ENCODE assay signal across 10 cellular contexts in genomic region chr6:159595173-159595572, GRCh38.
DNase-seq lines count a peak whose midpoint lies in the region; ATAC-seq and TF ChIP-seq lines count a peak whose summit lies in the region.
"Had no signal": no experiment of that assay in that cellular context is flagged by ENCODE, and none has a peak within 500 bp of the region (broad histone marks: within the 10 kb centered on the region; RNA-seq: fewer than 3 reads in every experiment).

No MANE protein-coding gene starts in this region.

- H3K27me3 Mint-ChIP-seq in CD14-positive monocyte (ENCODE audit: low read depth in 3 of 3): peaks cover 0 to 4% (median 4%) of the 10 kb centered on the region in 3 donors
- H3K27me3 Mint-ChIP-seq in stimulated activated naive B cell treated with anti-CD40 and anti-IgM and Interleukin-4, amounts not matched to agents 10 μg/mL and 1 μg/mL and 100 μg/mL, for 72 hours: no peaks in the 10 kb centered on the region

- H3K27ac ChIP-seq in muscle layer of duodenum (ENCODE audit: low read length): peak overlapping the region; percentile 56
- H3K27ac ChIP-seq: neutrophil had no signal

- H3K27ac Mint-ChIP-seq in CD14-positive monocyte: no peak overlapping the region
- no peak overlapping the region for H3K27ac Mint-ChIP-seq in stimulated activated naive B cell treated with anti-CD40 and anti-IgM and Interleukin-4, amounts not matched to agents 10 μg/mL and 1 μg/mL and 100 μg/mL, for 72 hours

- H3K4me3 ChIP-seq in cardiac fibroblast (replicated peaks in 1 of 2; ENCODE audit: low read depth in 2 of 2, low read length in 2 of 2): no peak overlapping the region
- no peak overlapping the region for H3K4me3 ChIP-seq in muscle layer of duodenum (ENCODE audit: low read depth in 1 of 2, low read length in 2 of 2)

- H3K9me3 Mint-ChIP-seq in CD14-positive monocyte: no peaks in the 10 kb centered on the region
- no peaks in the 10 kb centered on the region for H3K9me3 Mint-ChIP-seq in stimulated activated naive B cell treated with anti-CD40 and anti-IgM and Interleukin-4, amounts not matched to agents 10 μg/mL and 1 μg/mL and 100 μg/mL, for 72 hours

- ATAC-seq in stimulated activated naive B cell treated with anti-CD40 and anti-IgM and Interleukin-4, amounts not matched to agents 10 μg/mL and 1 μg/mL and 100 μg/mL, for 72 hours (replicated peaks): no peak
- ATAC-seq in GM21619 (IDR thresholded peaks at IDR 0.05; ENCODE audit: unreplicated experiment): no peak

- H3K4me1 Mint-ChIP-seq in CD14-positive monocyte: no peaks in the 10 kb centered on the region
- H3K4me1 Mint-ChIP-seq in stimulated activated naive B cell treated with anti-CD40 and anti-IgM and Interleukin-4, amounts not matched to agents 10 μg/mL and 1 μg/mL and 100 μg/mL, for 72 hours: peaks cover 0 to 6% of the 10 kb centered on the region in 2 donors

- H3K36me3 ChIP-seq in muscle layer of duodenum (ENCODE audit: control insufficient read depth in 1 of 2, insufficient read depth in 2 of 2, low read length in 2 of 2): peaks cover 0 to 8% of the 10 kb centered on the region in 2 donors
- H3K36me3 ChIP-seq: neutrophil had no signal

- no peaks in the 10 kb centered on the region for H3K36me3 Mint-ChIP-seq in CD14-positive monocyte
- no peaks in the 10 kb centered on the region for H3K36me3 Mint-ChIP-seq in stimulated activated naive B cell treated with anti-CD40 and anti-IgM and Interleukin-4, amounts not matched to agents 10 μg/mL and 1 μg/mL and 100 μg/mL, for 72 hours

- in situ Hi-C loops in Caki2 (cut with HindIII; ENCODE audit: low pct_unique_long_range_greater_than_20kb, low sequenced_read_pairs): no loop called here

- H3K9me3 ChIP-seq in muscle layer of duodenum (ENCODE audit: control insufficient read depth in 1 of 2, low read length in 2 of 2): no peaks in the 10 kb centered on the region
- H3K9me3 ChIP-seq: neutrophil had no signal

- no peak overlapping the region for H3K4me3 Mint-ChIP-seq in CD14-positive monocyte
- H3K4me3 Mint-ChIP-seq in stimulated activated naive B cell treated with anti-CD40 and anti-IgM and Interleukin-4, amounts not matched to agents 10 μg/mL and 1 μg/mL and 100 μg/mL, for 72 hours: no peak overlapping the region

- DNase-seq in Caki2 (ENCODE audit: low read depth): peak; percentile 74
- DNase-seq in M059J (ENCODE audit: low read depth): peak; percentile 91
- DNase-seq in cardiac fibroblast (ENCODE audit: low read depth in 2 of 2): peak; percentile 66 to 67
- no peak for DNase-seq in CD14-positive monocyte (ENCODE audit: low spot score)
- no peak for DNase-seq in stimulated activated naive B cell treated with anti-CD40 and anti-IgM and Interleukin-4, amounts not matched to agents 10 μg/mL and 1 μg/mL and 100 μg/mL, for 72 hours
- DNase-seq in retina: no peak
- DNase-seq: NCI-H187 treated with DMSO at 0.1 percent for 48 hours had no signal

- intact Hi-C loops in CD14-positive monocyte (cut with micrococcal nuclease): no loop called here

- TF ChIP-seq CTCF in cardiac fibroblast (IDR thresholded peaks at IDR 0.05; ENCODE audit: low read depth, low read length): no peak
- no peak for TF ChIP-seq CTCF in CD14-positive monocyte (IDR thresholded peaks at IDR 0.05)

- no peaks in the 10 kb centered on the region for H3K27me3 ChIP-seq in muscle layer of duodenum (ENCODE audit: low read depth, low read length)

- H3K4me1 ChIP-seq in muscle layer of duodenum (ENCODE audit: control insufficient read depth in 1 of 2, insufficient read depth in 2 of 2, low read length in 2 of 2): no peaks in the 10 kb centered on the region

Comparison
In these comparisons a context has a peak if more than half of its experiments do, and no peak if none do; other contexts are left out.
1. DNase-seq: peak in Caki2 (single experiment), M059J (single experiment) and cardiac fibroblast (2 of 2); none in CD14-positive monocyte (single experiment), stimulated activated naive B cell treated with anti-CD40 and anti-IgM and Interleukin-4, amounts not matched to agents 10 μg/mL and 1 μg/mL and 100 μg/mL, for 72 hours (single experiment) and retina (single experiment).